In the genomic region with DNA sequence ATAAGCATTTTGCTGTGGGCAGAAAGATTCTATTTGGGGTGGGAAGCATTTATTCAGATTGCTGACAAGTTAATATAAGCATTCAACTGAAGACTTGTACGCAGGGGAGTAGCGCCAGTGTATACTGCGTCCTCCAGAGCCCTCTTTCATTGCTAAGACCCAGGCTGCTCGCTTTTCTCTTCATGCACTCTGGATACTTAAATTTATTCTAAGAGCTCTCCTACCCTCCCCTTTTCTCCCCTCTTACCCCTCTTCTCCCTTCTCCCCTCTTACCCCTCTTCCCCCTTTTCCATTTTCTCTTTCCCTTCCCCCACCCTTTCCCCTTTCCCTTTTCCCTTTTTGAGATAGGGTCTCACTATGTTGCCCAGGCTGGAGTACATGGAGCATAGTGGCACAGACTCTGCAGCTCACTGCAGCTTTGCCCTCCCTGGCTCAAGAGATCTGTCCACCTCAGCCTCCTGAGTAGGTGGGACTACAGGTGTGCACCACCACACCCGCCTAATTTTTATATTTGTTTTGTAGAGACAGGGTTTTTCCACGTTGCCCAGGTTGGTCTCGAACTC, we compare ENCODE assay signal across 21 cellular contexts.
A peak's percentile ranks its signal among the peaks of the same experiment; 100 is the strongest.
DNase-seq lines count a peak whose midpoint lies in the region; ATAC-seq and TF ChIP-seq lines count a peak whose summit lies in the region.
"Had no signal": no experiment of that assay in that cellular context is flagged by ENCODE, and none has a peak within 500 bp of the region (broad histone marks: within the 10 kb centered on the region; RNA-seq: fewer than 3 reads in every experiment).

No MANE protein-coding gene starts in this region.

- intact Hi-C loops in sigmoid colon (cut with DNase I): no loop called here

- no peak for TF ChIP-seq EP300 in sigmoid colon (IDR thresholded peaks at IDR 0.05)

- no peaks in the 10 kb centered on the region for H3K27me3 Mint-ChIP-seq in activated CD4-positive, alpha-beta memory T cell treated with anti-CD3 and anti-CD28 coated beads, Interleukin-2, amount 10 ng/mL, durations not matched to agents 7 days and 5 days
- H3K27me3 Mint-ChIP-seq: activated CD4-positive, alpha-beta memory T cell treated with anti-CD3 and anti-CD28 coated beads for 36 hours; CD4-positive, CD25-positive, alpha-beta regulatory T cell had no signal

- DNase-seq in sigmoid colon: no peak
- no peak for DNase-seq in hippocampal formation (lab: John Stamatoyannopoulos, UW)
- no peak for DNase-seq in activated CD4-positive, alpha-beta memory T cell treated with anti-CD3 and anti-CD28 coated beads, Interleukin-2, amount 10 ng/mL, durations not matched to agents 7 days and 5 days
- DNase-seq in Peyer's patch: no peak
- DNase-seq: activated CD4-positive, alpha-beta memory T cell treated with anti-CD3 and anti-CD28 coated beads for 36 hours; activated T-cell treated with anti-CD3 and anti-CD28 coated beads, Interleukin-2, amount 50 U/mL, for 48 hours; CD4-positive, CD25-positive, alpha-beta regulatory T cell; cortex of kidney; DMS79; KBM-7; left lung; NCI-H1048; NCI-H510A; posterior cingulate gyrus; Right ventricle myocardium superior; stimulated activated CD8-positive, alpha-beta memory T cell treated with anti-CD3 and anti-CD28 coated beads, Interleukin-4, amount 100 ng/mL, for 48 hours had no signal

- H3K27ac ChIP-seq in ACC112 (ENCODE audit: low read depth, low read length): peak overlapping the region; percentile 77
- H3K27ac ChIP-seq in SU-DHL-6 (ENCODE audit: low read depth, low read length): peak overlapping the region; percentile 93
- peak overlapping the region; percentile 16 for H3K27ac ChIP-seq in layer of hippocampus (ENCODE audit: low read depth, low read length)
- H3K27ac ChIP-seq in sigmoid colon: peak overlapping the region; percentile 23 to 56 (median 43)
- H3K27ac ChIP-seq in Peyer's patch: peak overlapping the region in 2 of 4 donors; percentile 11 to 59

- H3K9me3 Mint-ChIP-seq in activated CD4-positive, alpha-beta memory T cell treated with anti-CD3 and anti-CD28 coated beads, Interleukin-2, amount 10 ng/mL, durations not matched to agents 7 days and 5 days: no peaks in the 10 kb centered on the region
- H3K9me3 Mint-ChIP-seq: activated CD4-positive, alpha-beta memory T cell treated with anti-CD3 and anti-CD28 coated beads for 36 hours; activated naive CD4-positive, alpha-beta T cell treated with anti-CD3 and anti-CD28 coated beads, Interleukin-2, amount 50 U/mL, for 72 hours had no signal

- H3K4me3 ChIP-seq in ACC112 (ENCODE audit: low read depth, low read length) (no peak overlapping the region), SU-DHL-6 (ENCODE audit: insufficient read depth, low read length, poor library complexity, severe bottlenecking) (peak overlapping the region; percentile 34), sigmoid colon (no peak overlapping the region), Peyer's patch (no peak overlapping the region)
- H3K4me3 ChIP-seq: left lung had no signal

- H3K27me3 ChIP-seq in ACC112 (ENCODE audit: insufficient read depth, low read length): no peaks in the 10 kb centered on the region
- H3K27me3 ChIP-seq in SU-DHL-6 (ENCODE audit: low read length): no peaks in the 10 kb centered on the region
- no peaks in the 10 kb centered on the region for H3K27me3 ChIP-seq in layer of hippocampus (ENCODE audit: control insufficient read depth, insufficient read depth, low read length)
- H3K27me3 ChIP-seq in sigmoid colon: no peaks in the 10 kb centered on the region
- H3K27me3 ChIP-seq in Peyer's patch: no peaks in the 10 kb centered on the region
- H3K27me3 ChIP-seq: left lung had no signal

- H3K4me2 ChIP-seq in SU-DHL-6 (ENCODE audit: low read depth, low read length, poor library complexity, severe bottlenecking): peak overlapping the region; percentile 88

- H3K36me3 ChIP-seq in ACC112 (ENCODE audit: insufficient read depth, low read length): no peaks in the 10 kb centered on the region
- peaks cover 2% of the 10 kb centered on the region for H3K36me3 ChIP-seq in SU-DHL-6 (ENCODE audit: low read length)
- H3K36me3 ChIP-seq in sigmoid colon: no peaks in the 10 kb centered on the region
- no peaks in the 10 kb centered on the region for H3K36me3 ChIP-seq in Peyer's patch
- H3K36me3 ChIP-seq: left lung had no signal

- no peak overlapping the region for H3K27ac Mint-ChIP-seq in activated CD4-positive, alpha-beta memory T cell treated with anti-CD3 and anti-CD28 coated beads, Interleukin-2, amount 10 ng/mL, durations not matched to agents 7 days and 5 days
- H3K27ac Mint-ChIP-seq: activated CD4-positive, alpha-beta memory T cell treated with anti-CD3 and anti-CD28 coated beads for 36 hours; activated naive CD4-positive, alpha-beta T cell treated with anti-CD3 and anti-CD28 coated beads, Interleukin-2, amount 50 U/mL, for 72 hours; CD4-positive, CD25-positive, alpha-beta regulatory T cell had no signal

- no peak overlapping the region for H2AFZ ChIP-seq in ACC112 (ENCODE audit: low read length, unreplicated experiment)
- H2AFZ ChIP-seq in SU-DHL-6 (ENCODE audit: low read depth, low read length, severe bottlenecking): no peak overlapping the region

- H3K4me1 Mint-ChIP-seq in activated CD4-positive, alpha-beta memory T cell treated with anti-CD3 and anti-CD28 coated beads, Interleukin-2, amount 10 ng/mL, durations not matched to agents 7 days and 5 days: no peaks in the 10 kb centered on the region

- no peaks in the 10 kb centered on the region for H4K20me1 ChIP-seq in SU-DHL-6 (ENCODE audit: low read depth, low read length)

- WGBS in sigmoid colon, 2 donors: 78 to 91% methylated on average over 7 of the region's 7 CpGs

- peak overlapping the region; percentile 50 for H3K9ac ChIP-seq in SU-DHL-6 (ENCODE audit: low read length)

- TF ChIP-seq CTCF in SU-DHL-6 (IDR thresholded peaks at IDR 0.05; ENCODE audit: insufficient read depth, low read length, poor library complexity, severe bottlenecking) (no peak), sigmoid colon (IDR thresholded peaks at IDR 0.05) (no peak), Peyer's patch (IDR thresholded peaks at IDR 0.05) (no peak)

- no peaks in the 10 kb centered on the region for H3K36me3 Mint-ChIP-seq in activated CD4-positive, alpha-beta memory T cell treated with anti-CD3 and anti-CD28 coated beads, Interleukin-2, amount 10 ng/mL, durations not matched to agents 7 days and 5 days (ENCODE audit: low read depth)
- H3K36me3 Mint-ChIP-seq: activated CD4-positive, alpha-beta memory T cell treated with anti-CD3 and anti-CD28 coated beads for 36 hours; activated naive CD4-positive, alpha-beta T cell treated with anti-CD3 and anti-CD28 coated beads, Interleukin-2, amount 50 U/mL, for 72 hours; CD4-positive, CD25-positive, alpha-beta regulatory T cell had no signal

- TF ChIP-seq POLR2A in sigmoid colon (IDR thresholded peaks at IDR 0.05): no peak
- no peak for TF ChIP-seq POLR2A in Peyer's patch (IDR thresholded peaks at IDR 0.05)

- no peak for ATAC-seq in HG02678 (IDR thresholded peaks at IDR 0.05; ENCODE audit: unreplicated experiment)
- ATAC-seq: activated naive CD4-positive, alpha-beta T cell treated with anti-CD3 and anti-CD28 coated beads, Interleukin-2, amount 50 U/mL, for 72 hours; left lung had no signal

- no peaks in the 10 kb centered on the region for H3K9me2 ChIP-seq in SU-DHL-6 (replicated peaks; ENCODE audit: insufficient read depth, low read length)

- H3F3A ChIP-seq in SU-DHL-6 (ENCODE audit: insufficient read depth): peaks cover 97% of the 10 kb centered on the region

- H3K4me3 Mint-ChIP-seq in activated CD4-positive, alpha-beta memory T cell treated with anti-CD3 and anti-CD28 coated beads, Interleukin-2, amount 10 ng/mL, durations not matched to agents 7 days and 5 days: no peak overlapping the region
- H3K4me3 Mint-ChIP-seq: activated CD4-positive, alpha-beta memory T cell treated with anti-CD3 and anti-CD28 coated beads for 36 hours; CD4-positive, CD25-positive, alpha-beta regulatory T cell had no signal

- H3K9me3 ChIP-seq in SU-DHL-6 (ENCODE audit: insufficient read depth, low read length) (no peaks in the 10 kb centered on the region), sigmoid colon (no peaks in the 10 kb centered on the region), Peyer's patch (no peaks in the 10 kb centered on the region)
- H3K9me3 ChIP-seq: left lung had no signal

- CTCF ChIA-PET in activated CD4-positive, alpha-beta memory T cell treated with anti-CD3 and anti-CD28 coated beads, Interleukin-2, amount 10 ng/mL, durations not matched to agents 7 days and 5 days (lab: Charles Lee): no interaction called here

- POLR2A ChIA-PET in activated CD4-positive, alpha-beta memory T cell treated with anti-CD3 and anti-CD28 coated beads, Interleukin-2, amount 10 ng/mL, durations not matched to agents 7 days and 5 days (lab: Charles Lee): no interaction called here

- H3K4me1 ChIP-seq in ACC112 (ENCODE audit: control insufficient read depth, insufficient read depth, low read length, unreplicated experiment) (peaks cover 52% of the 10 kb centered on the region), sigmoid colon (peaks cover 0 to 33% (median 15%) of the 10 kb centered on the region in 4 donors), Peyer's patch (peaks cover 0 to 30% (median 0%) of the 10 kb centered on the region in 4 donors)

- H3K79me2 ChIP-seq in ACC112 (ENCODE audit: control insufficient read depth, insufficient read depth, low read length, unreplicated experiment) (peaks cover 65% of the 10 kb centered on the region), SU-DHL-6 (ENCODE audit: insufficient read depth, low read length) (peaks cover 100% of the 10 kb centered on the region)
